In the genomic region with DNA sequence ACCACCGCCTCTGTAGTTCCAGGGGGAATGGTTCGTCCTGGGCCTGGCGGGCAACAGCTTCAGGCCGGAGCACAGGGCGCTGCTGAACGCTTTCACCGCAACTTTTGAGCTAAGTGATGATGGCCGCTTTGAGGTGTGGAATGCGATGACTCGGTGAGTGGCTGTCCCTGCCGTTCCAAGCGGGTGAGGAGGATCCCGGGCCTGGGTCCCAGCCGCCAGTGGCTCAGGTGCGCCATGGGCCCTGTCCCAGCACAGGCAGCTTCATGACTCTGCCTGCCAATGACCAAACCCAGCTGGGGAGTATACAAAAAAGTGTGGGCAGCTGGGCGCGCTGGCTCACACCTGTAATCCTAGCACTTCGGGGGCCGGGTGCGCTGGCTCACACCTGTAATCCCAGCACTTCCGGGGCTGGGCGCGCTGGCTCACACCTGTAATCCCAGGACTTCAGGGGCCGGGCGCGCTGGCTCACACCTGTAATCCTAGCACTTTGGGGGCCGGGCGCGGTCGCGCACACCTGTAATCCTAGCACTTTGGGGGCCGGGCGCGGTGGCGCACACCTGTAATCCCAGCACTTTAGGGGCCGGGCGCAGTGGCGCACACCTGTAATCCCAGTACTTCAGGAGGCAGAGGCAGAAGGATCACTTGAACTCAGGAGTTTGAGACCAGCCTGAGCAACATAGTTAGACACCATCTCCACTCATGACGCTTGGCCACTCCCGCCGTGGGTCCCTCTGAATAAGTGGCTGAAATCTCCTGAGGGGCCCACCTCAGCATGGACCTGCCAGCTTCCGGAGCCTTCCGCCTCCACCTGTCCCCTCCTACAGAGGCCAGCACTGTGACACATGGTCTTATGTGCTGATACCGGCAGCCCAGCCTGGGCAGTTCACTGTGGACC, we compare ENCODE assay signal across 1 cellular context.
TF ChIP-seq lines count a peak whose summit lies in the region.

No MANE protein-coding gene starts in this region.

TF ChIP-seq in H1, 55 proteins besides CTCF, POLR2A, EP300 and RAD21:
- TF ChIP-seq GABPA (IDR thresholded peaks at IDR 0.05; ENCODE audit: borderline replicate concordance, insufficient read depth, low read length) (peak; percentile 46; the same call in 1 of the 2 replicates), RXRA (IDR thresholded peaks at IDR 0.05; ENCODE audit: insufficient read depth, low read depth, low read length) (no peak)
